ENCODE assay signal across 11 cellular contexts in the genomic region with DNA sequence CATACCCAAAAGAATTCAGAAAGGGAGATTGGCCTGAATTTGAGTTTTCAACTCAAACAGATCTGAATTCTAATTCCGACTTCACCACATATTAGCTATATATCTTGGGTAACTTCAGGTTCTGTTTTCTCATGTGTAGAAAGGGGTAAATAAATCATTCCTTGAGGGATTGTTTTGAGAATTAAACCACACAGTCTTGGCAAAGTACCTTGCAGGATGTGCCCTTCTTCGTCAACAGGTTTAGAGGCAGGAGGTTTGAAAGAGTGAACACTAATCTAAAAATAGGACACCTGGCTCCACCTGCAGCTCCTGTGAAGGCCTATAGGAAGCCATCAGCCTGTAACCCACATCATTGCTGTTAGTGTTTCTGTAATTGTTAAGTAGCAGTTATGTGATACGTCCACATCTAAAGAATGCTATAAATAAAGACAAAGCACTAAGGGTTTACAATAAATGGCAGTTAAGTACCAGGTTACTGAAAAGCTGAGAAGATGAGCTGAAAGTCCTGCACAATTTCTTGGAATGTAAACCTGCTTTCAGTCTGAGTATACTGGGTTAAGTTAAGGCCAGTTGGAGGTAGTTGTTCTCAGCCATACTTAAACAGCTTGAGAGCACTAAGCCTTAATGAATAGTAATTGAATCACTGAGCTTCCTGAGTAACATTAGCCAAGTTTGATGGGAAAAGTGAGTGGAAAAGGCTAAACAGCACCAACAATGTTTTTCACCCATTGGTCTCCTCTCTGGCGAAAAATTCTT. TPM values are rescaled to one million over a fixed set of nuclear protein-coding genes. Genes with fewer than 3 reads are reported as not detected.
DNase-seq lines count a peak whose midpoint lies in the region; ATAC-seq and TF ChIP-seq lines count a peak whose summit lies in the region.
"Had no signal": no experiment of that assay in that cellular context is flagged by ENCODE, and none has a peak within 500 bp of the region (broad histone marks: within the 10 kb centered on the region; RNA-seq: fewer than 3 reads in every experiment).

No MANE protein-coding gene starts in this region.

- H2AK5ac ChIP-seq in mesenchymal stem cell (ENCODE audit: low read length, severe bottlenecking), result peak overlapping the region; percentile 81

- no peak overlapping the region for H2BK5ac ChIP-seq in mesenchymal stem cell (ENCODE audit: low read depth, low read length, poor library complexity, severe bottlenecking)

- H3K27ac ChIP-seq in heart left ventricle (peak overlapping the region in 10 of 12 donors; percentile 4 to 84 (median 50)), mesenchymal stem cell (ENCODE audit: low read length, poor library complexity, severe bottlenecking) (peak overlapping the region; percentile 65), transverse colon (peak overlapping the region; percentile 74 to 87 (median 82))
- H3K27ac ChIP-seq: C4-2B had no signal

- in situ Hi-C loops in transverse colon (cut with MboI; ENCODE audit: low pct_ligation_motif_present in 1 of 4, low pct_unique_long_range_greater_than_20kb in 1 of 4, low sequenced_read_pairs in 3 of 4), result loop anchor here in 2 of 4 donors (25.0 kb wide), 2 partner anchors 352 to 652 kb away; partner anchors contain the start of genes CD200R1 (in 1 of the 2) and GTPBP8 (in 1 of the 2)

- no peak overlapping the region for H3K4me2 ChIP-seq in mesenchymal stem cell (ENCODE audit: low read length, poor library complexity, severe bottlenecking)

- peaks cover 24% of the 10 kb centered on the region for H3K79me1 ChIP-seq in mesenchymal stem cell (replicated peaks; ENCODE audit: low read length, poor library complexity, severe bottlenecking)

- TF ChIP-seq POLR2A in heart left ventricle (IDR thresholded peaks at IDR 0.05) (no peak), transverse colon (IDR thresholded peaks at IDR 0.05) (no peak)

- no peak overlapping the region for H3K18ac ChIP-seq in mesenchymal stem cell (ENCODE audit: low read depth in 1 of 2, low read length in 2 of 2)

- H3K14ac ChIP-seq in mesenchymal stem cell (ENCODE audit: low read length in 2 of 2), result no peak overlapping the region

- peak overlapping the region; percentile 99 for H3K9ac ChIP-seq in mesenchymal stem cell (ENCODE audit: low read length)

- intact Hi-C loops in heart left ventricle (cut with DNase I) (no loop called here), left cardiac atrium (cut with DNase I) (no loop called here), transverse colon (cut with DNase I; ENCODE audit: low total_unique reads) (no loop called here)

- no peak overlapping the region for H4K8ac ChIP-seq in mesenchymal stem cell (ENCODE audit: low read length)

- H3K4me3 ChIP-seq in heart left ventricle (peak overlapping the region in 8 of 12 donors; percentile 41 to 68 (median 56)), mesenchymal stem cell (ENCODE audit: insufficient read depth in 1 of 2, low read depth in 1 of 2, low read length in 2 of 2) (peak overlapping the region in 1 of 2 experiments; percentile 89), transverse colon (no peak overlapping the region)

- TF ChIP-seq EP300 in transverse colon (IDR thresholded peaks at IDR 0.05; ENCODE audit: low read depth), result no peak

- no peak overlapping the region for H2BK12ac ChIP-seq in mesenchymal stem cell (ENCODE audit: low read length in 2 of 2)

- DNase-seq in heart left ventricle (no peak), left cardiac atrium (no peak), amniotic epithelial cell (ENCODE audit: low read depth) (peak; percentile 65), mesenchymal stem cell (peak; percentile 56), transverse colon (no peak), NCI-H1048 (lab: John Stamatoyannopoulos, UW) (no peak)
- DNase-seq: activated naive CD4-positive, alpha-beta T cell treated with Interleukin-2 at 50 U/mL for 16 hours; stimulated activated naive CD4-positive, alpha-beta T cell had no signal

- no peak overlapping the region for H2BK120ac ChIP-seq in mesenchymal stem cell (ENCODE audit: low read depth, low read length)

- no peak overlapping the region for H4K91ac ChIP-seq in mesenchymal stem cell (ENCODE audit: low read length)

- H3K4ac ChIP-seq in mesenchymal stem cell (ENCODE audit: low read depth in 1 of 2, low read length in 2 of 2), result peak overlapping the region in 1 of 2 experiments; percentile 51

- H3K27me3 ChIP-seq in heart left ventricle (no peaks in the 10 kb centered on the region), mesenchymal stem cell (ENCODE audit: control insufficient read depth in 1 of 2, insufficient read depth in 1 of 2, low read length in 2 of 2) (no peaks in the 10 kb centered on the region), transverse colon (no peaks in the 10 kb centered on the region)

- ATAC-seq in heart left ventricle (no peak), left cardiac atrium (no peak), HG02798 (IDR thresholded peaks at IDR 0.05; ENCODE audit: poor library complexity, unreplicated experiment) (no peak), HG03108 (IDR thresholded peaks at IDR 0.05; ENCODE audit: unreplicated experiment) (no peak)

- H3K23ac ChIP-seq in mesenchymal stem cell (ENCODE audit: low read length in 2 of 2), result no peak overlapping the region

- H2BK15ac ChIP-seq in mesenchymal stem cell (ENCODE audit: low read depth, poor library complexity, severe bottlenecking), result no peak overlapping the region

- H3K36me3 ChIP-seq in heart left ventricle (peaks cover 0 to 18% (median 0%) of the 10 kb centered on the region in 9 donors), mesenchymal stem cell (ENCODE audit: control insufficient read depth in 1 of 2, insufficient read depth in 2 of 2, low read depth in 1 of 2, low read length in 2 of 2) (peaks cover 12 to 48% of the 10 kb centered on the region in 2 experiments), transverse colon (no peaks in the 10 kb centered on the region)

- TF ChIP-seq CTCF in heart left ventricle (IDR thresholded peaks at IDR 0.05), result no peak
- TF ChIP-seq CTCF in transverse colon (IDR thresholded peaks at IDR 0.05), result no peak

- 81 to 90% (median 83%) methylated on average over 4 of the region's 4 CpGs for WGBS in heart left ventricle, 4 donors
- no CpG with 5 or more reads among the region's 4 CpGs for WGBS in mesenchymal stem cell
- WGBS in transverse colon (ENCODE audit: low coverage in 1 of 2), 2 donors, result 50 to 67% methylated on average over 4 of the region's 4 CpGs

- no peak overlapping the region for H2AFZ ChIP-seq in mesenchymal stem cell (ENCODE audit: low read depth, low read length)

- H3K9me3 ChIP-seq in heart left ventricle, result no peaks in the 10 kb centered on the region
- H3K9me3 ChIP-seq in mesenchymal stem cell (ENCODE audit: control insufficient read depth, low read length), result no peaks in the 10 kb centered on the region
- H3K9me3 ChIP-seq in transverse colon, result no peaks in the 10 kb centered on the region

- H3K4me1 ChIP-seq in heart left ventricle, result peaks cover 0 to 11% (median 3%) of the 10 kb centered on the region in 12 donors
- H3K4me1 ChIP-seq in mesenchymal stem cell (ENCODE audit: control insufficient read depth, insufficient read depth, low read depth, low read length), result peaks cover 19% of the 10 kb centered on the region
- H3K4me1 ChIP-seq in transverse colon, result peaks cover 4 to 39% (median 9%) of the 10 kb centered on the region in 4 donors

RNA-seq across cellular contexts. Expression of gene CCDC80, which starts 6.0 kb away (rescaled TPM):
- total RNA-seq in heart left ventricle (100 to 1,000 TPM in 5 of 9 donors, 10 to 100 TPM in 4; 30.7 to 538 (median 107) TPM), left cardiac atrium (100 to 1,000 TPM; 233 to 278 TPM), transverse colon (10 to 100 TPM in 2 of 4 donors, 1 to 10 TPM in 2; 6.4 to 55.3 (median 18.4) TPM)
- 10 to 100 TPM; 10.4 to 39.7 TPM for polyA plus RNA-seq in heart left ventricle
- polyA plus RNA-seq in mesenchymal stem cell (2013, experiment 1 of 2), result 220 TPM
- polyA plus RNA-seq in mesenchymal stem cell (2013, experiment 2 of 2), result 229 TPM

Comparison
In these comparisons a context has a peak if more than half of its experiments do, and no peak if none do; other contexts are left out.
1. DNase-seq: peak in amniotic epithelial cell (single experiment) and mesenchymal stem cell (single experiment); none in heart left ventricle (0 of 5), left cardiac atrium (single experiment), transverse colon (single experiment) and NCI-H1048 (single experiment).
2. H3K4me3 ChIP-seq: peak in heart left ventricle (8 of 12); none in transverse colon (0 of 4).
3. Peak in every context shown above with its lines, with median percentiles within 50 percentile points of each other: H3K27ac ChIP-seq.